In genomic region chr5:50667653-50668403, GRCh38 we compare ENCODE assay signal across 8 cellular contexts. TPM values are rescaled to one million over a fixed set of nuclear protein-coding genes. Genes with fewer than 3 reads are reported as not detected.
DNase-seq lines count a peak whose midpoint lies in the region; ATAC-seq and TF ChIP-seq lines count a peak whose summit lies in the region.

No MANE protein-coding gene starts in this region.

- H3K4me1 ChIP-seq in PC-9 (replicated peaks; ENCODE audit: insufficient read depth) (peaks cover 5% of the 10 kb centered on the region), tibial nerve (peaks cover 0 to 22% (median 6%) of the 10 kb centered on the region in 4 donors)

- DNase-seq in PC-9, result peak; percentile 54
- DNase-seq in activated T-helper 9 cell treated with anti-CD3 and anti-CD28 coated beads, Interleukin-2, amount 50 U/mL, for 16 hours (ENCODE audit: low read depth), result peak; percentile 80
- DNase-seq in germinal center (ENCODE audit: low spot score), result peak; percentile 63
- peak; percentile 89 for DNase-seq in osteocyte (ENCODE audit: extremely low spot score, unreplicated experiment)
- DNase-seq in tibial nerve (ENCODE audit: low spot score in 2 of 2), result peak in 1 of 2 donors; percentile 27

- intact Hi-C loops in PC-9 (cut with micrococcal nuclease; ENCODE audit: unreplicated experiment), result loop anchor here (5.0 to 10.0 kb wide), 2 partner anchors 76 to 143 kb away; no protein-coding TSS in a partner anchor

- H4K20me1 ChIP-seq in PC-9 (ENCODE audit: insufficient read depth), result no peaks in the 10 kb centered on the region

- peaks cover 15% of the 10 kb centered on the region; the same call in 1 of the 2 replicates for H3K79me2 ChIP-seq in PC-9 (ENCODE audit: low read depth)

- H3K9me2 ChIP-seq in PC-9 (ENCODE audit: insufficient read depth), result no peaks in the 10 kb centered on the region

- H3F3A ChIP-seq in PC-9 (ENCODE audit: insufficient read depth, low read depth), result no peaks in the 10 kb centered on the region

- peak overlapping the region; percentile 93 for H2AFZ ChIP-seq in PC-9

- CTCF ChIA-PET in PC-9 (lab: Charles Lee), result no interaction called here

- peak overlapping the region; percentile 99 for H3K27ac Mint-ChIP-seq in osteocyte (ENCODE audit: unreplicated experiment)

- no peaks in the 10 kb centered on the region for H3K36me3 ChIP-seq in PC-9 (ENCODE audit: low read depth)
- no peaks in the 10 kb centered on the region for H3K36me3 ChIP-seq in tibial nerve

- H3K9me3 ChIP-seq in PC-9 (ENCODE audit: insufficient read depth, low read depth) (no peaks in the 10 kb centered on the region), tibial nerve (no peaks in the 10 kb centered on the region)

- H3K9me3 Mint-ChIP-seq in osteocyte (ENCODE audit: unreplicated experiment), result no peaks in the 10 kb centered on the region

- peak overlapping the region; percentile 89 for H3K4me2 ChIP-seq in PC-9

- peak; percentile 86 for ATAC-seq in HG03354 (IDR thresholded peaks at IDR 0.05; ENCODE audit: poor library complexity, severe bottlenecking, unreplicated experiment)

- H3K4me1 Mint-ChIP-seq in osteocyte (ENCODE audit: unreplicated experiment), result peaks cover 46% of the 10 kb centered on the region

- no peak for TF ChIP-seq CTCF in C4-2B (conservative IDR thresholded peaks at IDR 0.05)
- no peak for TF ChIP-seq CTCF in PC-9 (conservative IDR thresholded peaks at IDR 0.05)
- no peak for TF ChIP-seq CTCF in osteocyte (IDR thresholded peaks at IDR 0.05)
- TF ChIP-seq CTCF in tibial nerve (IDR thresholded peaks at IDR 0.05), result no peak

- peak in 1 of 2 donors; percentile 5 for TF ChIP-seq EP300 in tibial nerve (IDR thresholded peaks at IDR 0.05)

- H3K27me3 ChIP-seq in PC-9 (ENCODE audit: insufficient read depth, low read depth), result no peaks in the 10 kb centered on the region
- no peaks in the 10 kb centered on the region for H3K27me3 ChIP-seq in tibial nerve

- POLR2A ChIA-PET in PC-9 (lab: Charles Lee; ENCODE audit: unreplicated experiment), result no interaction called here

- H3K36me3 Mint-ChIP-seq in osteocyte (ENCODE audit: unreplicated experiment), result no peaks in the 10 kb centered on the region

- peak overlapping the region; percentile 95 for H3K4me3 Mint-ChIP-seq in osteocyte (ENCODE audit: unreplicated experiment)

- H3K4me3 ChIP-seq in PC-9 (peak overlapping the region; percentile 90), tibial nerve (peak overlapping the region; percentile 87 to 92 (median 90))

- TF ChIP-seq POLR2A in GM19099 (IDR thresholded peaks at IDR 0.05; ENCODE audit: extremely low read depth, insufficient read length, low read depth) (peak; percentile 67), tibial nerve (IDR thresholded peaks at IDR 0.05) (no peak)

- BruUV-seq in PC-9 (replicated peaks; lab: Mats Ljungman, UMichigan), result no TSS peak

- WGBS in tibial nerve, 2 donors, result 3 to 5% methylated on average over 24 to 26 of the region's 43 CpGs

- H3K27me3 Mint-ChIP-seq in osteocyte (ENCODE audit: unreplicated experiment), result no peaks in the 10 kb centered on the region

- H3K27ac ChIP-seq in C4-2B (peak overlapping the region; percentile 66), PC-9 (peak overlapping the region; percentile 75), tibial nerve (peak overlapping the region; percentile 88 to 95 (median 90))

RNA-seq across cellular contexts. Expression of gene PARP8, which starts 1.4 kb away (rescaled TPM):
- total RNA-seq in PC-9 (2021), result 15.8 and 17.6 TPM in 2 replicates
- 23.9 and 24.8 TPM in 2 replicates for total RNA-seq in osteocyte
- total RNA-seq in tibial nerve, result 10 to 100 TPM; 10.4 to 24.7 (median 18.8) TPM
